20 cellular contexts compared by ENCODE assay signal in the genomic region with DNA sequence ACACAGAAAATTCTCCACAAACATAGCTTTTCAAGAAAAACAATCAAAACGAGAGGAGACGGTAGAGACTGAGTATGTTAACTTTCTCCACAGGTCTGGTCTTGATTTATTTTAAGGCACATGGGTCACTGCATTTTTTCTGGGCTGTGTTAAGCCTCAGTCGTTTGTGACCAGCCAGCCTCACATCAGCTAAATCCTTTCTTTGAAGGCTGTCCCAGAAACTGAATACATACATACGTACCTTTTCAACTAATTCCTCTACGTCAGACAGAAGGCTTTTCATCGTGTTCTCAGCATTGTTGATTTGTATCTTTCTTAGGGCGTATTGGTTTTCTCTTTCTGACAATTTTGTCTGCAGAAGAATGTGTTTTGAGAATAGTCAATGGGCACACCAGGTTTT.
DNase-seq lines count a peak whose midpoint lies in the region; ATAC-seq and TF ChIP-seq lines count a peak whose summit lies in the region.
"Had no signal": no experiment of that assay in that cellular context is flagged by ENCODE, and none has a peak within 500 bp of the region (broad histone marks: within the 10 kb centered on the region; RNA-seq: fewer than 3 reads in every experiment).

No MANE protein-coding gene starts in this region.

- H3K9me2 ChIP-seq in GM23338 (ENCODE audit: insufficient read depth) = no peaks in the 10 kb centered on the region
- H3K9me2 ChIP-seq in OCI-LY7 (ENCODE audit: insufficient read depth, low read length) = no peaks in the 10 kb centered on the region

- H3K4me3 ChIP-seq in GM23338 = no peak overlapping the region
- H3K4me3 ChIP-seq in smooth muscle cell = no peak overlapping the region
- no peak overlapping the region for H3K4me3 ChIP-seq in OCI-LY7 (ENCODE audit: low read depth, low read length, poor library complexity, severe bottlenecking)

- no peak overlapping the region for H3K4me3 Mint-ChIP-seq in GM23338
- H3K4me3 Mint-ChIP-seq in neural crest cell = no peak overlapping the region
- H3K4me3 Mint-ChIP-seq: CD14-positive monocyte had no signal

- WGBS in smooth muscle cell (ENCODE audit: low lambda C conversion rate) = 37% methylated on average over 7 of the region's 7 CpGs

- no peaks in the 10 kb centered on the region for H3K4me1 ChIP-seq in GM23338 (ENCODE audit: insufficient read depth)
- peaks cover 10% of the 10 kb centered on the region for H3K4me1 ChIP-seq in smooth muscle cell (ENCODE audit: low read depth)
- H3K4me1 ChIP-seq in OCI-LY7 (ENCODE audit: insufficient read depth, low read length, poor library complexity, severe bottlenecking) = no peaks in the 10 kb centered on the region

- H3K27me3 ChIP-seq in GM23338 (ENCODE audit: insufficient read depth) (no peaks in the 10 kb centered on the region), smooth muscle cell (ENCODE audit: low read depth) (no peaks in the 10 kb centered on the region)

- no peaks in the 10 kb centered on the region for H3K79me2 ChIP-seq in GM23338 (replicated peaks; ENCODE audit: insufficient read depth)
- no peaks in the 10 kb centered on the region for H3K79me2 ChIP-seq in smooth muscle cell (ENCODE audit: low read depth)
- H3K79me2 ChIP-seq in OCI-LY7 (ENCODE audit: insufficient read depth, low read depth, low read length) = no peaks in the 10 kb centered on the region

- ATAC-seq in GM23338 (no peak), GM18511 (IDR thresholded peaks at IDR 0.05; ENCODE audit: unreplicated experiment) (no peak)

- H3K4me1 Mint-ChIP-seq in GM23338 = peaks cover 11% of the 10 kb centered on the region
- peaks cover 17% of the 10 kb centered on the region for H3K4me1 Mint-ChIP-seq in neural crest cell
- H3K4me1 Mint-ChIP-seq: CD14-positive monocyte had no signal

- TF ChIP-seq CTCF in GM23338 (conservative IDR thresholded peaks at IDR 0.05; ENCODE audit: low read depth in 2 of 2) (no peak), neural crest cell (conservative IDR thresholded peaks at IDR 0.05) (no peak), smooth muscle cell (IDR thresholded peaks at IDR 0.05; ENCODE audit: borderline replicate concordance, insufficient read depth, poor library complexity, severe bottlenecking) (no peak), OCI-LY7 (conservative IDR thresholded peaks at IDR 0.05; ENCODE audit: low read length) (no peak)

- H3K4me2 ChIP-seq in GM23338 (no peak overlapping the region), smooth muscle cell (peak overlapping the region; percentile 31), OCI-LY7 (ENCODE audit: low read length) (no peak overlapping the region)

- intact Hi-C loops in OCI-LY7 (cut with micrococcal nuclease; ENCODE audit: unreplicated experiment) = loop anchor here (1.0 kb wide), 1 partner anchor 44 kb away; no protein-coding TSS in a partner anchor

- H3K36me3 Mint-ChIP-seq in GM23338 (ENCODE audit: low read depth) (no peaks in the 10 kb centered on the region), neural crest cell (ENCODE audit: low read depth) (peaks cover 8% of the 10 kb centered on the region)
- H3K36me3 Mint-ChIP-seq: CD14-positive monocyte had no signal

- H3K27ac Mint-ChIP-seq in GM23338 = no peak overlapping the region
- peak overlapping the region; percentile 39 for H3K27ac Mint-ChIP-seq in neural crest cell (ENCODE audit: unreplicated experiment)
- H3K27ac Mint-ChIP-seq: CD14-positive monocyte had no signal

- H4K20me1 ChIP-seq in GM23338 (replicated peaks; ENCODE audit: insufficient read depth) = no peaks in the 10 kb centered on the region
- no peaks in the 10 kb centered on the region for H4K20me1 ChIP-seq in smooth muscle cell (ENCODE audit: low read depth)
- H4K20me1 ChIP-seq in OCI-LY7 (ENCODE audit: insufficient read depth, low read length) = no peaks in the 10 kb centered on the region

- H3K9me3 ChIP-seq in smooth muscle cell (replicated peaks; ENCODE audit: low read depth) = no peaks in the 10 kb centered on the region
- H3K9me3 ChIP-seq in OCI-LY7 (ENCODE audit: low read length) = no peaks in the 10 kb centered on the region

- CTCF ChIA-PET in OCI-LY7 (lab: Charles Lee; ENCODE audit: unreplicated experiment) = no interaction called here

- POLR2A ChIA-PET in OCI-LY7 (lab: Charles Lee) = interaction anchor here (0.8 kb wide), 1 partner anchor 33 kb away, joined by 4 read pairs; no protein-coding TSS in a partner anchor

- no peak overlapping the region for H3K9ac ChIP-seq in smooth muscle cell (ENCODE audit: low read depth)

- H3K9me3 Mint-ChIP-seq in GM23338 = no peaks in the 10 kb centered on the region
- no peaks in the 10 kb centered on the region for H3K9me3 Mint-ChIP-seq in neural crest cell
- H3K9me3 Mint-ChIP-seq: CD14-positive monocyte had no signal

- H3K36me3 ChIP-seq in GM23338 (ENCODE audit: insufficient read depth) (no peaks in the 10 kb centered on the region), smooth muscle cell (ENCODE audit: low read depth) (no peaks in the 10 kb centered on the region), OCI-LY7 (ENCODE audit: insufficient read depth, low read length) (no peaks in the 10 kb centered on the region)

- H2AFZ ChIP-seq in GM23338 (peak overlapping the region; percentile 45; the same call in 1 of the 2 replicates), smooth muscle cell (ENCODE audit: low read depth) (no peak overlapping the region), OCI-LY7 (ENCODE audit: low read length) (no peak overlapping the region)

- DNase-seq in GM23338 (ENCODE audit: low spot score) = no peak
- DNase-seq in fibroblast of peridontal ligament (ENCODE audit: extremely low read depth) = peak; percentile 30
- DNase-seq in neural crest cell (ENCODE audit: low read depth, low spot score) = no peak
- no peak for DNase-seq in smooth muscle cell (lab: John Stamatoyannopoulos, UW; ENCODE audit: unreplicated experiment)
- DNase-seq in OCI-LY7 (ENCODE audit: low spot score) = no peak
- DNase-seq in superior temporal gyrus (ENCODE audit: extremely low spot score) = no peak
- no peak for DNase-seq in activated CD8-positive, alpha-beta memory T cell treated with anti-CD3 and anti-CD28 coated beads, Interleukin-2, amount 50 U/mL, for 48 hours
- DNase-seq: 8988T; DND-41; HCEC 1CT; NCI-H1417; NCI-H187; NCI-H2107; NCI-H510A; NCI-H748 treated with DMSO at 0.1 percent for 48 hours; NK-92 treated with Interleukin-12 subunit alpha and Interleukin-12 subunit beta, amount 100 ng/mL, for 24 hours; SHP77 had no signal

- H3K27me3 Mint-ChIP-seq in GM23338 (ENCODE audit: insufficient read depth, low read depth, poor library complexity) (no peaks in the 10 kb centered on the region), neural crest cell (ENCODE audit: low read depth) (no peaks in the 10 kb centered on the region)

- BruUV-seq in OCI-LY7 (replicated peaks; lab: Mats Ljungman, UMichigan) = no TSS peak

- H3F3A ChIP-seq in GM23338 (replicated peaks; ENCODE audit: low read depth) (no peaks in the 10 kb centered on the region), smooth muscle cell (ENCODE audit: low read depth) (no peaks in the 10 kb centered on the region)

- no peak overlapping the region for H3K27ac ChIP-seq in GM23338 (ENCODE audit: low read depth)
- no peak overlapping the region for H3K27ac ChIP-seq in smooth muscle cell (ENCODE audit: low read depth)
- H3K27ac ChIP-seq in OCI-LY7 (ENCODE audit: low read depth, low read length, poor library complexity, severe bottlenecking) = no peak overlapping the region
- H3K27ac ChIP-seq: HL-60 had no signal

TF ChIP-seq in GM23338, 12 proteins besides CTCF, POLR2A, EP300 and RAD21 (continues in another document):
- no peak for TF ChIP-seq ZNF114 (CRISPR knock-in tag; IDR thresholded peaks at IDR 0.05)
- TF ChIP-seq NANOG (IDR thresholded peaks at IDR 0.05; ENCODE audit: borderline replicate concordance) = no peak
- TF ChIP-seq EZH2phosphoT487 (IDR thresholded peaks at IDR 0.05; ENCODE audit: unreplicated experiment) = no peak
- TF ChIP-seq, protein P1, sequence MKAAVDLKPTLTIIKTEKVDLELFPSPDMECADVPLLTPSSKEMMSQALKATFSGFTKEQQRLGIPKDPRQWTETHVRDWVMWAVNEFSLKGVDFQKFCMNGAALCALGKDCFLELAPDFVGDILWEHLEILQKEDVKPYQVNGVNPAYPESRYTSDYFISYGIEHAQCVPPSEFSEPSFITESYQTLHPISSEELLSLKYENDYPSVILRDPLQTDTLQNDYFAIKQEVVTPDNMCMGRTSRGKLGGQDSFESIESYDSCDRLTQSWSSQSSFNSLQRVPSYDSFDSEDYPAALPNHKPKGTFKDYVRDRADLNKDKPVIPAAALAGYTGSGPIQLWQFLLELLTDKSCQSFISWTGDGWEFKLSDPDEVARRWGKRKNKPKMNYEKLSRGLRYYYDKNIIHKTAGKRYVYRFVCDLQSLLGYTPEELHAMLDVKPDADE (IDR thresholded peaks at IDR 0.05) = no peak
- no peak for TF ChIP-seq ZNF331 (CRISPR knock-in tag; IDR thresholded peaks at IDR 0.05; ENCODE audit: low read depth)
- TF ChIP-seq POLR2AphosphoS5 (IDR thresholded peaks at IDR 0.05; ENCODE audit: low read depth) = no peak
- TF ChIP-seq CREB1 (CRISPR knock-in tag; IDR thresholded peaks at IDR 0.05; ENCODE audit: low read depth) = no peak
